In the genomic region with DNA sequence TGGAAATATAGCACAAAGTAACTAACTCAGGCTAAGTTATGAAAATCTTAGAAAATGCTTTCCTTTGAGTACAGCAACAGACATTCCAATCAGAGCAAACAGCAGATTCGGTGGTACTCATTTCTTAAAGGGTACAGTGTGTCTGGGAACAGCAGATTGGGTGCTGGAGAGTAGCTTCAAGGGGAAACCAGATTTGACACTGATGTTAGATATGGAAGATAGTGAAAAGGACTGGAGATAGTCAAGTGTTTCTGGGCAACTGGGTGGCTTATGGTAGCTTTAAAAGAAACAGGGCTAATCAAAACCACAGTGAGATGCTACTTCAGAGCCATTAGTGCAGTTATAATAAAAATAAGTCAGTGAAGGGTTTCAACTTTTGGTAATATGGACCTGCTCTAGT, we compare ENCODE assay signal across 1 cellular context.
TF ChIP-seq lines count a peak whose summit lies in the region.

No MANE protein-coding gene starts in this region.

TF ChIP-seq in GM23338, 12 proteins besides CTCF, POLR2A, EP300 and RAD21 (continued from another document):
- TF ChIP-seq ZNF114 (CRISPR knock-in tag; IDR thresholded peaks at IDR 0.05) (no peak), EZH2phosphoT487 (IDR thresholded peaks at IDR 0.05; ENCODE audit: unreplicated experiment) (no peak)
